In genomic region chr20:35669681-35670080, GRCh38 we compare ENCODE assay signal across 16 cellular contexts. TPM values are rescaled to one million over a fixed set of nuclear protein-coding genes. Genes with fewer than 3 reads are reported as not detected.
A peak's percentile ranks its signal among the peaks of the same experiment; 100 is the strongest.
DNase-seq lines count a peak whose midpoint lies in the region; ATAC-seq and TF ChIP-seq lines count a peak whose summit lies in the region.
"Had no signal": no experiment of that assay in that cellular context is flagged by ENCODE, and none has a peak within 500 bp of the region (broad histone marks: within the 10 kb centered on the region; RNA-seq: fewer than 3 reads in every experiment).

No MANE protein-coding gene starts in this region.

- no CpG with 5 or more reads among the region's 1 CpG for WGBS in esophagus muscularis mucosa

- peaks cover 42% of the 10 kb centered on the region for H3K36me3 Mint-ChIP-seq in activated CD8-positive, alpha-beta memory T cell treated with anti-CD3 and anti-CD28 coated beads, Interleukin-2, amount 10 ng/mL, durations not matched to agents 7 days and 5 days
- H3K36me3 Mint-ChIP-seq in T-helper 17 cell (ENCODE audit: low read depth) = peaks cover 5% of the 10 kb centered on the region

- CTCF ChIA-PET in activated CD8-positive, alpha-beta memory T cell treated with anti-CD3 and anti-CD28 coated beads, Interleukin-2, amount 10 ng/mL, durations not matched to agents 7 days and 5 days (lab: Charles Lee) = no interaction called here

- H3K27ac Mint-ChIP-seq in activated CD8-positive, alpha-beta memory T cell treated with anti-CD3 and anti-CD28 coated beads, Interleukin-2, amount 10 ng/mL, durations not matched to agents 7 days and 5 days = no peak overlapping the region
- H3K27ac Mint-ChIP-seq in T-helper 17 cell = peak overlapping the region; percentile 29
- H3K27ac Mint-ChIP-seq: GM23338 had no signal

- no peak overlapping the region for H3K4me3 Mint-ChIP-seq in activated CD8-positive, alpha-beta memory T cell treated with anti-CD3 and anti-CD28 coated beads, Interleukin-2, amount 10 ng/mL, durations not matched to agents 7 days and 5 days
- H3K4me3 Mint-ChIP-seq in T-helper 17 cell = no peak overlapping the region
- H3K4me3 Mint-ChIP-seq: CD4-positive, CD25-positive, alpha-beta regulatory T cell; GM23338 had no signal

- no peak for TF ChIP-seq EP300 in esophagus muscularis mucosa (IDR thresholded peaks at IDR 0.05)

- H3K27ac ChIP-seq in esophagus muscularis mucosa (replicated peaks in 1 of 4) = no peak overlapping the region

- H3K36me3 ChIP-seq in esophagus muscularis mucosa = peaks cover 46 to 73% (median 62%) of the 10 kb centered on the region in 4 donors

- no peaks in the 10 kb centered on the region for H3K27me3 Mint-ChIP-seq in activated CD8-positive, alpha-beta memory T cell treated with anti-CD3 and anti-CD28 coated beads, Interleukin-2, amount 10 ng/mL, durations not matched to agents 7 days and 5 days
- no peaks in the 10 kb centered on the region for H3K27me3 Mint-ChIP-seq in T-helper 17 cell
- H3K27me3 Mint-ChIP-seq: CD4-positive, CD25-positive, alpha-beta regulatory T cell had no signal

- H3K9me3 ChIP-seq in T-helper 17 cell (ENCODE audit: control insufficient read depth, low read length, poor library complexity, severe bottlenecking) = no peaks in the 10 kb centered on the region
- H3K9me3 ChIP-seq in esophagus muscularis mucosa = no peaks in the 10 kb centered on the region
- H3K9me3 ChIP-seq: BE2C had no signal

- DNase-seq in activated CD8-positive, alpha-beta memory T cell treated with anti-CD3 and anti-CD28 coated beads, Interleukin-2, amount 10 ng/mL, durations not matched to agents 7 days and 5 days = peak; percentile 25
- no peak for DNase-seq in activated CD8-positive, alpha-beta memory T cell treated with anti-CD3 and anti-CD28 coated beads, Interleukin-2, amount 50 U/mL, for 4 hours
- DNase-seq in T-helper 17 cell = no peak
- peak; percentile 55 for DNase-seq in esophagus muscularis mucosa (ENCODE audit: extremely low spot score)
- DNase-seq in putamen (ENCODE audit: low spot score) = no peak
- no peak for DNase-seq in NCI-H187 treated with DMSO at 0.1 percent for 48 hours (lab: John Stamatoyannopoulos, UW)
- DNase-seq: ACHN; BE2C; C1 segment of cervical spinal cord; CD4-positive, CD25-positive, alpha-beta regulatory T cell; DMS153; DMS79; GDM1; HCEC 1CT had no signal

- intact Hi-C loops in esophagus muscularis mucosa (cut with DNase I) = no loop called here

- TF ChIP-seq POLR2A in esophagus muscularis mucosa (IDR thresholded peaks at IDR 0.05; ENCODE audit: low read depth) = no peak

- H3K4me3 ChIP-seq in esophagus muscularis mucosa = no peak overlapping the region
- H3K4me3 ChIP-seq: GM23338 had no signal

- peaks cover 0 to 7% (median 0%) of the 10 kb centered on the region in 4 donors for H3K4me1 ChIP-seq in esophagus muscularis mucosa
- H3K4me1 ChIP-seq: BE2C had no signal

- H3K4me1 Mint-ChIP-seq in activated CD8-positive, alpha-beta memory T cell treated with anti-CD3 and anti-CD28 coated beads, Interleukin-2, amount 10 ng/mL, durations not matched to agents 7 days and 5 days = peaks cover 4% of the 10 kb centered on the region
- peaks cover 3% of the 10 kb centered on the region for H3K4me1 Mint-ChIP-seq in T-helper 17 cell

- H3K27me3 ChIP-seq in esophagus muscularis mucosa = no peaks in the 10 kb centered on the region
- H3K27me3 ChIP-seq: BE2C had no signal

- H3K9me3 Mint-ChIP-seq in activated CD8-positive, alpha-beta memory T cell treated with anti-CD3 and anti-CD28 coated beads, Interleukin-2, amount 10 ng/mL, durations not matched to agents 7 days and 5 days (ENCODE audit: low read depth) = no peaks in the 10 kb centered on the region
- H3K9me3 Mint-ChIP-seq: CD4-positive, CD25-positive, alpha-beta regulatory T cell; GM23338 had no signal

- ATAC-seq in activated CD8-positive, alpha-beta memory T cell treated with anti-CD3 and anti-CD28 coated beads, Interleukin-2, amount 10 ng/mL, durations not matched to agents 7 days and 5 days = no peak
- ATAC-seq in T-helper 17 cell = no peak
- ATAC-seq in GM21423 (IDR thresholded peaks at IDR 0.05; ENCODE audit: unreplicated experiment) = no peak
- ATAC-seq: GM23338 had no signal

- TF ChIP-seq CTCF in esophagus muscularis mucosa (IDR thresholded peaks at IDR 0.05) = no peak

RNA-seq across cellular contexts. Expression of gene CPNE1, which starts 5.0 kb away (rescaled TPM):
- 100 to 1,000 TPM; 277 to 286 TPM for total RNA-seq in activated CD8-positive, alpha-beta memory T cell treated with anti-CD3 and anti-CD28 coated beads, Interleukin-2, amount 10 ng/mL, durations not matched to agents 7 days and 5 days
- total RNA-seq in T-helper 17 cell (100 to 1,000 TPM; 215 to 250 TPM), esophagus muscularis mucosa (100 to 1,000 TPM in 2 of 4 donors, 10 to 100 TPM in 2; 23.0 to 148 (median 99.9) TPM)

RNA-seq across cellular contexts. Expression of gene RBM12, which starts 5.0 kb away (rescaled TPM):
- 100 to 1,000 TPM; 101 to 137 TPM for total RNA-seq in activated CD8-positive, alpha-beta memory T cell treated with anti-CD3 and anti-CD28 coated beads, Interleukin-2, amount 10 ng/mL, durations not matched to agents 7 days and 5 days
- total RNA-seq in T-helper 17 cell = 10 to 100 TPM; 86.0 to 87.8 TPM
- total RNA-seq in esophagus muscularis mucosa = 10 to 100 TPM; 21.0 to 30.6 (median 24.0) TPM

RNA-seq across cellular contexts. Expression of gene NFS1, which starts 29.5 kb away (rescaled TPM):
- 10 to 100 TPM; 34.6 to 35.1 TPM for total RNA-seq in activated CD8-positive, alpha-beta memory T cell treated with anti-CD3 and anti-CD28 coated beads, Interleukin-2, amount 10 ng/mL, durations not matched to agents 7 days and 5 days
- 10 to 100 TPM; 16.8 to 19.4 TPM for total RNA-seq in T-helper 17 cell
- 10 to 100 TPM; 25.3 to 63.3 (median 32.7) TPM for total RNA-seq in esophagus muscularis mucosa

RNA-seq across cellular contexts. Expression of gene ROMO1, which starts 29.5 kb away (rescaled TPM):
- total RNA-seq in activated CD8-positive, alpha-beta memory T cell treated with anti-CD3 and anti-CD28 coated beads, Interleukin-2, amount 10 ng/mL, durations not matched to agents 7 days and 5 days = 100 to 1,000 TPM; 115 to 122 TPM
- total RNA-seq in T-helper 17 cell = 10 to 100 TPM; 35.1 to 37.6 TPM
- 100 to 1,000 TPM; 159 to 360 (median 263) TPM for total RNA-seq in esophagus muscularis mucosa

RNA-seq across cellular contexts. Expression of gene SPAG4, which starts 54.1 kb away (rescaled TPM):
- total RNA-seq in activated CD8-positive, alpha-beta memory T cell treated with anti-CD3 and anti-CD28 coated beads, Interleukin-2, amount 10 ng/mL, durations not matched to agents 7 days and 5 days = 1 to 10 TPM; 4.3 to 5.2 TPM
- total RNA-seq in T-helper 17 cell = 10 to 100 TPM; 13.7 to 15.7 TPM
- total RNA-seq in esophagus muscularis mucosa = 1 to 10 TPM; 2.6 to 5.0 (median 2.9) TPM

Comparison
In these comparisons a context has a peak if more than half of its experiments do, and no peak if none do; other contexts are left out.
1. DNase-seq: peak in activated CD8-positive, alpha-beta memory T cell treated with anti-CD3 and anti-CD28 coated beads, Interleukin-2, amount 10 ng/mL, durations not matched to agents 7 days and 5 days (single experiment) and esophagus muscularis mucosa (single experiment); none in activated CD8-positive, alpha-beta memory T cell treated with anti-CD3 and anti-CD28 coated beads, Interleukin-2, amount 50 U/mL, for 4 hours (single experiment), T-helper 17 cell (0 of 3), putamen (single experiment) and NCI-H187 treated with DMSO at 0.1 percent for 48 hours (single experiment).